In the genomic region with DNA sequence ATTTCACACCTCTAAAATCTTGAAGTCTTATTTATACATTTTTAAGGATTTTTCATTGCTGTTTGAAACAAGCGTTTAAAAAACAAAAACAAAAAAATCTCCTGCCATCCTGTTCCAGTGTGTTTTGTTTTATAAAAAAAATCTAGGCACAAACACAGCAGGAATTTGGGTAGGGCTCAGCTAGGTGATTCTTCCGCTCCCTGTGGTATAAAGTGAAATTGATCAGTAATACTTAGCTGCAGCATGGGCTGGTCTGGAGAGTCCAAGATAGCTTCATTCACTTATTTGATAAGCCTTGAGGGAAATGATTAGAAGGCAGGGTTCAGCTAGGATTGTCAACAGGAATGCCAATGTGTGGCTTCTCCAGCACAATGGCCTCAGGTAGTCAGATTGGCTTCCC, we compare ENCODE assay signal across 29 cellular contexts.
"Had no signal": no experiment of that assay in that cellular context is flagged by ENCODE, and none has a peak within 500 bp of the region (broad histone marks: within the 10 kb centered on the region; RNA-seq: fewer than 3 reads in every experiment).

No MANE protein-coding gene starts in this region.

- ATAC-seq: activated CD8-positive, alpha-beta T cell treated with anti-CD3 and anti-CD28 coated beads for 36 hours; PC-3 had no signal

- H3K27me3 ChIP-seq: brain microvascular endothelial cell, Peyer's patch, SJSA1 had no signal

- H3K4me3 Mint-ChIP-seq: activated CD4-positive, alpha-beta T cell treated with anti-CD3 and anti-CD28 coated beads, Interleukin-2, amount 10 ng/mL, durations not matched to agents 24 days and 14 days; activated CD8-positive, alpha-beta T cell treated with anti-CD3 and anti-CD28 coated beads for 36 hours; activated naive CD8-positive, alpha-beta T cell treated with anti-CD3 and anti-CD28 coated beads for 36 hours; T-helper 2 cell treated with Interferon-gamma antibody and Interleukin-4, amounts not matched to agents 5 μg/mL and 100 μg/mL, for 36 hours had no signal

- H3K27ac ChIP-seq: brain microvascular endothelial cell had no signal

- H3K9ac ChIP-seq: SK-N-SH had no signal

- H3K9me3 ChIP-seq: Peyer's patch, SK-N-SH had no signal

- H3K36me3 ChIP-seq: brain microvascular endothelial cell, Peyer's patch, SJSA1 had no signal

- H3K9me2 ChIP-seq: SK-N-SH had no signal

- H3K4me3 ChIP-seq: Peyer's patch, SJSA1 had no signal

- H3K27me3 Mint-ChIP-seq: activated naive CD8-positive, alpha-beta T cell treated with anti-CD3 and anti-CD28 coated beads for 36 hours had no signal

- DNase-seq: activated CD4-positive, alpha-beta T cell treated with anti-CD3 and anti-CD28 coated beads, Interleukin-2, amount 10 ng/mL, durations not matched to agents 24 days and 14 days; activated CD4-positive, alpha-beta T cell treated with anti-CD3 and anti-CD28 coated beads, Interleukin-2, amount 50 U/mL, for 4 hours; activated CD8-positive, alpha-beta T cell treated with anti-CD3 and anti-CD28 coated beads for 36 hours; activated effector memory CD4-positive, alpha-beta T cell treated with Interleukin-2 at 50 U/mL for 16 hours; activated naive CD4-positive, alpha-beta T cell treated with anti-CD3 and anti-CD28 coated beads, Interleukin-2, amount 50 U/mL, for 16 hours; activated naive CD8-positive, alpha-beta T cell treated with anti-CD3 and anti-CD28 coated beads for 36 hours; activated T-cell treated with anti-CD3 and anti-CD28 coated beads, Interleukin-2, amount 50 U/mL, for 48 hours; amniotic stem cell; aorta; brain microvascular endothelial cell; central memory CD4-positive, alpha-beta T cell; Kasumi-1; NCI-H1092 treated with DMSO at 0.1 percent for 48 hours; NCI-H1417; NCI-H146; NCI-H187; NCI-H2029 treated with DMSO at 0.1 percent for 48 hours; NCI-H2107; NCI-H2171; NCI-H510A; NCI-H526; NCI-H748 treated with DMSO at 0.1 percent for 48 hours; PC-3; Peyer's patch; RPMI8226; SHP77 treated with DMSO at 0.1 percent for 48 hours; SK-N-SH had no signal

- H3K4me2 ChIP-seq: SK-N-SH had no signal
